23 cellular contexts compared by ENCODE assay signal in the genomic region with DNA sequence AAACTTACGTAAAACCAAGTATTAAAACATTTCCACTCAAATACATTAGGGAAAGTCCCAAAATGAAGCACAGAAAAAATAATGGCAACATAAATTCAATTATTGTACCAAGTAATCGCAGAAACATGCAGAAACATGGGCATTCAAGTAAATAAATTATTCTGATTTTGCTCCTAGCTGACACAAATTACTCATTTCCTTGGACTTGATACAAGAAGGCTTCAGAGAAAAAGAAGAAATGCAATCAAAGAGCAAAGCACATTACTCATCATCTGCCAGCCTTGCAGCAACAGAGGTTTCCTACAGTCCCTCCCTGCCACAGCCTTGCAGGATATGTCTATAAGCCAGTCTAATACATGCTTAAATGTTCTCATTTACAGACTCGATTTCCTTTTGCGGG.
DNase-seq lines count a peak whose midpoint lies in the region; ATAC-seq and TF ChIP-seq lines count a peak whose summit lies in the region.
"Had no signal": no experiment of that assay in that cellular context is flagged by ENCODE, and none has a peak within 500 bp of the region (broad histone marks: within the 10 kb centered on the region; RNA-seq: fewer than 3 reads in every experiment).

No MANE protein-coding gene starts in this region.

- POLR2A ChIA-PET in PC-3 (lab: Charles Lee; ENCODE audit: unreplicated experiment) = no interaction called here

- BruUV-seq in PC-3 (replicated peaks; lab: Mats Ljungman, UMichigan) = no TSS peak

- H3K27ac ChIP-seq in PC-3 (ENCODE audit: low read length) = peak overlapping the region; percentile 36; the same call in 1 of the 2 replicates
- no peak overlapping the region for H3K27ac ChIP-seq in osteoblast (ENCODE audit: low read depth, low read length)
- H3K27ac ChIP-seq in upper lobe of right lung = no peak overlapping the region
- H3K27ac ChIP-seq: KMS-11, left lung had no signal

- H2AFZ ChIP-seq in PC-3 (ENCODE audit: low read length) (no peak overlapping the region), osteoblast (ENCODE audit: low read length) (no peak overlapping the region)

- H3K79me2 ChIP-seq in PC-3 (ENCODE audit: low read length) = no peaks in the 10 kb centered on the region
- H3K79me2 ChIP-seq in osteoblast (ENCODE audit: insufficient read depth, low read length) = no peaks in the 10 kb centered on the region

- CTCF ChIA-PET in PC-3 (lab: Charles Lee) = no interaction called here

- H3K4me1 ChIP-seq in PC-3 (ENCODE audit: insufficient read depth, low read length) (peaks cover 16% of the 10 kb centered on the region), osteoblast (ENCODE audit: insufficient read depth, low read length) (no peaks in the 10 kb centered on the region), upper lobe of right lung (no peaks in the 10 kb centered on the region)
- H3K4me1 ChIP-seq: left lung had no signal

- intact Hi-C loops in PC-3 (cut with micrococcal nuclease) = no loop called here
- intact Hi-C loops in upper lobe of right lung (cut with DNase I) = no loop called here

- H3K4me3 ChIP-seq in PC-3 (ENCODE audit: low read length) = no peak overlapping the region
- no peak overlapping the region for H3K4me3 ChIP-seq in osteoblast (ENCODE audit: insufficient read depth, low read length)
- H3K4me3 ChIP-seq in upper lobe of right lung = no peak overlapping the region
- H3K4me3 ChIP-seq: left lung had no signal

- no peaks in the 10 kb centered on the region for H3F3A ChIP-seq in PC-3 (ENCODE audit: low read length, unreplicated experiment)

- H3K9me3 ChIP-seq in PC-3 (ENCODE audit: low read length) (no peaks in the 10 kb centered on the region), osteoblast (ENCODE audit: low read depth, low read length) (no peaks in the 10 kb centered on the region), upper lobe of right lung (no peaks in the 10 kb centered on the region)
- H3K9me3 ChIP-seq: left lung had no signal

- H3K4me2 ChIP-seq in PC-3 (ENCODE audit: low read length) (peak overlapping the region; percentile 31), osteoblast (ENCODE audit: insufficient read depth, low read length) (no peak overlapping the region)
- H3K4me2 ChIP-seq: KMS-11 had no signal

- no peak overlapping the region for H3K9ac ChIP-seq in PC-3 (ENCODE audit: low read length)
- H3K9ac ChIP-seq: KMS-11 had no signal

- ATAC-seq in PC-3 (peak; percentile 99), esophagus mucosa (peak; percentile 81), upper lobe of right lung (no peak), GM21723 (IDR thresholded peaks at IDR 0.05; ENCODE audit: unreplicated experiment) (no peak)
- ATAC-seq: activated T-helper 17 cell treated with anti-CD3 and anti-CD28 coated beads, Interleukin-2, amount 50 U/mL, for 72 hours; left lung; natural killer cell treated with Interleukin-12 subunit alpha and Interleukin-12 subunit beta and Interleukin-15 and Interleukin-18, amount 100 ng/mL, for 72 hours; right cardiac atrium; stimulated activated effector memory CD8-positive, alpha-beta T cell treated with anti-CD3 and anti-CD28 coated beads, Interleukin-12 subunit alpha, Interleukin-12 subunit beta, amount 100 ng/mL, for 72 hours had no signal

- H4K20me1 ChIP-seq in PC-3 (ENCODE audit: low read length) (no peaks in the 10 kb centered on the region), osteoblast (ENCODE audit: insufficient read depth, low read length) (no peaks in the 10 kb centered on the region)

- peak; percentile 65 for DNase-seq in Daoy (ENCODE audit: low read depth)
- DNase-seq in PC-3 = peak; percentile 87
- peak; percentile 29 for DNase-seq in osteoblast (ENCODE audit: insufficient read length, low spot score, missing footprints)
- no peak for DNase-seq in upper lobe of right lung
- DNase-seq in NCI-H446 treated with DMSO at 0.1 percent for 48 hours (lab: John Stamatoyannopoulos, UW) = no peak
- DNase-seq in NOMO-1 (lab: John Stamatoyannopoulos, UW; ENCODE audit: unreplicated experiment in 2 of 2) = no peak
- DNase-seq: activated CD4-positive, alpha-beta memory T cell treated with anti-CD3 and anti-CD28 coated beads for 36 hours; CD4-positive, alpha-beta T cell; effector CD8-positive, alpha-beta T cell; GDM1; GOT3; left lung; NCI-H2029 treated with DMSO at 0.1 percent for 48 hours; NCI-H82; right cardiac atrium; SHP77; stimulated activated CD4-positive, alpha-beta T cell treated with anti-CD3 and anti-CD28 coated beads, Interleukin-4, amount 100 ng/mL, for 4 hours had no signal

- no peak for TF ChIP-seq CTCF in PC-3 (conservative IDR thresholded peaks at IDR 0.05; ENCODE audit: low read depth, low read length)
- TF ChIP-seq CTCF in osteoblast (IDR thresholded peaks at IDR 0.05; ENCODE audit: extremely low read depth, low read depth, low read length) = no peak
- TF ChIP-seq CTCF in upper lobe of right lung (IDR thresholded peaks at IDR 0.05) = no peak

- no peaks in the 10 kb centered on the region for H3K9me2 ChIP-seq in PC-3 (replicated peaks; ENCODE audit: low read length)

- no peaks in the 10 kb centered on the region for H3K27me3 ChIP-seq in PC-3 (ENCODE audit: low read length)
- H3K27me3 ChIP-seq in osteoblast (ENCODE audit: insufficient read depth, low read length) = no peaks in the 10 kb centered on the region
- no peaks in the 10 kb centered on the region for H3K27me3 ChIP-seq in upper lobe of right lung
- H3K27me3 ChIP-seq: left lung had no signal

- no peaks in the 10 kb centered on the region for H3K36me3 ChIP-seq in PC-3 (ENCODE audit: low read depth, low read length)
- no peaks in the 10 kb centered on the region for H3K36me3 ChIP-seq in osteoblast (ENCODE audit: insufficient read depth, low read length)
- H3K36me3 ChIP-seq in upper lobe of right lung = no peaks in the 10 kb centered on the region
- H3K36me3 ChIP-seq: left lung had no signal

Comparison
In these comparisons a context has a peak if more than half of its experiments do, and no peak if none do; other contexts are left out.
1. DNase-seq: peak in Daoy (single experiment), PC-3 (single experiment) and osteoblast (single experiment); none in upper lobe of right lung (single experiment), NCI-H446 treated with DMSO at 0.1 percent for 48 hours (single experiment) and NOMO-1 (0 of 2).
2. ATAC-seq: peak in PC-3 (single experiment) and esophagus mucosa (single experiment); none in upper lobe of right lung (single experiment) and GM21723 (single experiment).